ENCODE assay signal across 9 cellular contexts in genomic region chr1:40708750-40709099, GRCh38. TPM values are rescaled to one million over a fixed set of nuclear protein-coding genes. Genes with fewer than 3 reads are reported as not detected.
DNase-seq lines count a peak whose midpoint lies in the region; ATAC-seq, FAIRE-seq and TF ChIP-seq lines count a peak whose summit lies in the region.
"Had no signal": no experiment of that assay in that cellular context is flagged by ENCODE, and none has a peak within 500 bp of the region (broad histone marks: within the 10 kb centered on the region; RNA-seq: fewer than 3 reads in every experiment).

No MANE protein-coding gene starts in this region.

- no peak for DNase-seq in CD8-positive, alpha-beta T cell
- DNase-seq in GM19240 (ENCODE audit: insufficient read length, low spot score), result peak; percentile 28
- DNase-seq in NCI-H748 (lab: John Stamatoyannopoulos, UW; ENCODE audit: unreplicated experiment), result peak; percentile 100
- no peak for DNase-seq in breast epithelium (ENCODE audit: low spot score in 2 of 2)
- DNase-seq in kidney, result no peak
- DNase-seq in NK-92 (lab: John Stamatoyannopoulos, UW; ENCODE audit: unreplicated experiment), result no peak

- peak; percentile 82 for ATAC-seq in CD8-positive, alpha-beta T cell
- peak; percentile 60 for ATAC-seq in HG03159 (IDR thresholded peaks at IDR 0.05; ENCODE audit: unreplicated experiment)

- no peaks in the 10 kb centered on the region for H3K36me3 ChIP-seq in CD8-positive, alpha-beta T cell (ENCODE audit: insufficient read depth, low read length)
- H3K36me3 ChIP-seq in breast epithelium, result no peaks in the 10 kb centered on the region
- no peaks in the 10 kb centered on the region for H3K36me3 ChIP-seq in kidney (ENCODE audit: control insufficient read depth in 1 of 2, insufficient read depth in 2 of 2, low read length in 2 of 2)
- H3K36me3 ChIP-seq in stomach smooth muscle (ENCODE audit: control insufficient read depth in 2 of 2, insufficient read depth in 2 of 2, low read length in 2 of 2), result peaks cover 0 to 3% of the 10 kb centered on the region in 2 donors

- H3K27me3 ChIP-seq in CD8-positive, alpha-beta T cell (ENCODE audit: insufficient read depth, low read length), result no peaks in the 10 kb centered on the region
- H3K27me3 ChIP-seq in breast epithelium, result no peaks in the 10 kb centered on the region
- H3K27me3 ChIP-seq in stomach smooth muscle (ENCODE audit: control insufficient read depth in 1 of 2, insufficient read depth in 2 of 2, low read length in 2 of 2), result no peaks in the 10 kb centered on the region

- intact Hi-C loops in CD8-positive, alpha-beta T cell (cut with DNase I, micrococcal nuclease), result loop anchor here (1.0 to 2.0 kb wide), 5 partner anchors 7 to 153 kb away; no protein-coding TSS in a partner anchor
- intact Hi-C loops in breast epithelium (cut with DNase I; ENCODE audit: low total_unique reads) (no loop called here), kidney (cut with DNase I) (no loop called here)

- no peak for TF ChIP-seq CTCF in CD8-positive, alpha-beta T cell (IDR thresholded peaks at IDR 0.05)
- TF ChIP-seq CTCF in breast epithelium (IDR thresholded peaks at IDR 0.05) (no peak), kidney (IDR thresholded peaks at IDR 0.05; ENCODE audit: borderline replicate concordance, extremely low read depth, insufficient read depth) (no peak)

- peak overlapping the region in 1 of 2 donors; percentile 88 for H3K9ac ChIP-seq in kidney (ENCODE audit: low read length in 2 of 2)
- H3K9ac ChIP-seq in stomach smooth muscle (ENCODE audit: low read length in 2 of 2), result peak overlapping the region; percentile 69 to 71

- CTCF ChIA-PET in CD8-positive, alpha-beta T cell (lab: Charles Lee), result interaction anchor here (1.1 to 1.2 kb wide), 2 partner anchors 15 to 17 kb away, joined by 3 read pairs; partner anchors contain the start of gene NFYC

- H3K36me3 Mint-ChIP-seq in CD8-positive, alpha-beta T cell, result peaks cover 12% of the 10 kb centered on the region

- no peak for FAIRE-seq in kidney (lab: Jason Lieb, UNC)

- POLR2A ChIA-PET in CD8-positive, alpha-beta T cell (lab: Charles Lee), result interaction anchor here (1.0 to 6.0 kb wide), 2 partner anchors 16 to 21 kb away, joined by 3 to 56 read pairs; partner anchors contain the start of gene NFYC

- H3K9me3 ChIP-seq in CD8-positive, alpha-beta T cell (ENCODE audit: low read length), result no peaks in the 10 kb centered on the region
- H3K9me3 ChIP-seq in breast epithelium (no peaks in the 10 kb centered on the region), kidney (ENCODE audit: control insufficient read depth in 1 of 2, low read length in 2 of 2) (no peaks in the 10 kb centered on the region), stomach smooth muscle (ENCODE audit: control insufficient read depth in 2 of 2, low read length in 2 of 2) (no peaks in the 10 kb centered on the region)

- H3K27ac Mint-ChIP-seq in CD8-positive, alpha-beta T cell, result peak overlapping the region; percentile 98

- peak overlapping the region; percentile 67 for H3K27ac ChIP-seq in CD8-positive, alpha-beta T cell (ENCODE audit: low read depth, low read length)
- H3K27ac ChIP-seq in breast epithelium (peak overlapping the region; percentile 46 to 79), kidney (ENCODE audit: low read depth in 2 of 2, low read length in 2 of 2) (peak overlapping the region; percentile 73 to 82), stomach smooth muscle (ENCODE audit: low read length) (peak overlapping the region; percentile 76)
- H3K27ac ChIP-seq: VCaP had no signal

- H3K4me1 ChIP-seq in CD8-positive, alpha-beta T cell (ENCODE audit: insufficient read depth, low read length), result peaks cover 47% of the 10 kb centered on the region
- H3K4me1 ChIP-seq in breast epithelium (peaks cover 0 to 15% of the 10 kb centered on the region in 2 donors), kidney (ENCODE audit: control insufficient read depth in 1 of 2, insufficient read depth in 1 of 2, low read depth in 1 of 2, low read length in 2 of 2) (peaks cover 24 to 33% of the 10 kb centered on the region in 2 donors), stomach smooth muscle (ENCODE audit: control insufficient read depth, insufficient read depth, low read length) (peaks cover 13% of the 10 kb centered on the region)

- H3K4me3 ChIP-seq in CD8-positive, alpha-beta T cell (ENCODE audit: low read depth, low read length), result peak overlapping the region; percentile 63
- H3K4me3 ChIP-seq in breast epithelium (peak overlapping the region; percentile 44 to 65 (median 58)), kidney (ENCODE audit: low read length in 2 of 2) (peak overlapping the region; percentile 81 to 89), stomach smooth muscle (ENCODE audit: low read length in 2 of 2) (peak overlapping the region; percentile 83)

- peak overlapping the region; percentile 99 for H3K4me3 Mint-ChIP-seq in CD8-positive, alpha-beta T cell

- no peak for TF ChIP-seq POLR2A in breast epithelium (IDR thresholded peaks at IDR 0.05)

- no peaks in the 10 kb centered on the region for H3K27me3 Mint-ChIP-seq in CD8-positive, alpha-beta T cell (ENCODE audit: low read depth)

- H3K9me3 Mint-ChIP-seq in CD8-positive, alpha-beta T cell, result no peaks in the 10 kb centered on the region

- H3K4me1 Mint-ChIP-seq in CD8-positive, alpha-beta T cell (ENCODE audit: low read depth), result peaks cover 71% of the 10 kb centered on the region

RNA-seq across cellular contexts. Expression of gene NFYC, which starts 17.2 kb away (rescaled TPM):
- 10 to 100 TPM; 31.3 to 31.6 TPM for total RNA-seq in CD8-positive, alpha-beta T cell
- 10 to 100 TPM; 42.7 to 69.7 (median 55.7) TPM for total RNA-seq in breast epithelium
- 69.3 TPM for total RNA-seq in kidney
- 52.1 TPM for polyA plus RNA-seq in kidney (ENCODE audit: insufficient read depth, low read depth, low replicate concordance)

RNA-seq across cellular contexts. Expression of gene RIMS3, which starts 43.2 kb away (rescaled TPM):
- total RNA-seq in CD8-positive, alpha-beta T cell, result under 1 TPM; 0.64 to 0.68 TPM
- total RNA-seq in breast epithelium (1 to 10 TPM in 2 of 3 donors, under 1 TPM in 1; 0.64 to 4.4 (median 2.6) TPM), kidney (6.2 TPM)
- polyA plus RNA-seq in kidney (ENCODE audit: insufficient read depth, low read depth, low replicate concordance), result 1.6 TPM

Comparison
In these comparisons a context has a peak if more than half of its experiments do, and no peak if none do; other contexts are left out.
1. DNase-seq: peak in GM19240 (single experiment) and NCI-H748 (single experiment); none in CD8-positive, alpha-beta T cell (0 of 7), breast epithelium (0 of 2), kidney (single experiment) and NK-92 (single experiment).
2. intact Hi-C loops: an anchor here in CD8-positive, alpha-beta T cell (1.0 to 2.0 kb wide); none called in breast epithelium and kidney.
3. Peak in every context shown above with its lines, with median percentiles within 50 percentile points of each other: H3K27ac ChIP-seq and H3K4me3 ChIP-seq.